Comparison of ENCODE assay signal across 11 cellular contexts in the genomic region with DNA sequence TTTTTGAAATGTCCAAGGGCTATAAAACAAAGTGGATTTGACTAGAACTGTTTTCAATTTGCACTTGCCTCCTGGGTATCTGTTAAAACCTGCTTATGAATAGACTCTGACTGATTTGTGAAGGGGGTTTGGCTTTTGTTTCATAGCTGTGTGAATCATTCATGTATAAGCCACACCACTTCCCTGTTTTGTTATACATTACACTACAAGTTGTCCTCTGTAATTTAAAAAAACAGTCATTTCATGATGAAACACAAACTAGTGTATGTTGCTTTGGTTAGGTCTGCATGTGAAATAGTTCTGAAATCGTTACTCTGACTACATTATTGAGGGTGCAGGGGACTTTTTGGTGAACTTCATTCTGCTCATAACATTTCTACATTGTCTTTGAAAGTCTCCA.
DNase-seq lines count a peak whose midpoint lies in the region; ATAC-seq, FAIRE-seq and TF ChIP-seq lines count a peak whose summit lies in the region.
"Had no signal": no experiment of that assay in that cellular context is flagged by ENCODE, and none has a peak within 500 bp of the region (broad histone marks: within the 10 kb centered on the region; RNA-seq: fewer than 3 reads in every experiment).

No MANE protein-coding gene starts in this region.

- no peak for TF ChIP-seq POLR2A in HepG2 (IDR thresholded peaks at IDR 0.05; ENCODE audit: insufficient read depth in 1 of 2, low read depth in 2 of 2, low read length in 2 of 2)

- POLR2A ChIA-PET in activated CD4-positive, alpha-beta T cell treated with anti-CD3 and anti-CD28 coated beads, Interleukin-2, amount 10 ng/mL, durations not matched to agents 7 days and 5 days (lab: Charles Lee), result no interaction called here
- POLR2A ChIA-PET in HepG2 (lab: Yijun Ruan, JAX), result no interaction called here
- POLR2A ChIA-PET in CD8-positive, alpha-beta T cell (lab: Charles Lee), result no interaction called here

- H3K4me2 ChIP-seq in HepG2 (ENCODE audit: low read depth, low read length), result no peak overlapping the region

- H3K4me1 Mint-ChIP-seq in activated CD4-positive, alpha-beta T cell treated with anti-CD3 and anti-CD28 coated beads, Interleukin-2, amount 10 ng/mL, durations not matched to agents 7 days and 5 days, result no peaks in the 10 kb centered on the region
- H3K4me1 Mint-ChIP-seq in CD8-positive, alpha-beta T cell (ENCODE audit: low read depth), result no peaks in the 10 kb centered on the region

- H4K20me1 ChIP-seq in HepG2 (ENCODE audit: insufficient read depth, low read length), result no peaks in the 10 kb centered on the region

- intact Hi-C loops in left ventricle myocardium inferior (cut with micrococcal nuclease), result no loop called here
- intact Hi-C loops in HepG2 (cut with micrococcal nuclease; ENCODE audit: unreplicated experiment), result no loop called here
- intact Hi-C loops in CD8-positive, alpha-beta T cell (cut with DNase I, micrococcal nuclease), result no loop called here

- H3K36me3 ChIP-seq in left ventricle myocardium inferior, result no peaks in the 10 kb centered on the region
- no peaks in the 10 kb centered on the region for H3K36me3 ChIP-seq in HepG2 (replicated peaks in 1 of 2; ENCODE audit: control insufficient read depth in 1 of 2, insufficient read depth in 2 of 2, low read length in 2 of 2)
- no peaks in the 10 kb centered on the region for H3K36me3 ChIP-seq in CD8-positive, alpha-beta T cell (ENCODE audit: insufficient read depth, low read length)
- H3K36me3 ChIP-seq: uterus had no signal

- no peaks in the 10 kb centered on the region for H3K9me3 Mint-ChIP-seq in activated CD4-positive, alpha-beta T cell treated with anti-CD3 and anti-CD28 coated beads, Interleukin-2, amount 10 ng/mL, durations not matched to agents 7 days and 5 days
- H3K9me3 Mint-ChIP-seq in CD8-positive, alpha-beta T cell, result peaks cover 4% of the 10 kb centered on the region

- FAIRE-seq in HepG2 (lab: Jason Lieb, UNC), result no peak

- H3K4me1 ChIP-seq in left ventricle myocardium inferior, result no peaks in the 10 kb centered on the region
- H3K4me1 ChIP-seq in HepG2 (ENCODE audit: insufficient read depth, low read length), result no peaks in the 10 kb centered on the region
- no peaks in the 10 kb centered on the region for H3K4me1 ChIP-seq in CD8-positive, alpha-beta T cell (ENCODE audit: insufficient read depth, low read length)
- H3K4me1 ChIP-seq: uterus had no signal

- H3K27ac Mint-ChIP-seq in activated CD4-positive, alpha-beta T cell treated with anti-CD3 and anti-CD28 coated beads, Interleukin-2, amount 10 ng/mL, durations not matched to agents 7 days and 5 days, result no peak overlapping the region
- H3K27ac Mint-ChIP-seq in CD8-positive, alpha-beta T cell, result no peak overlapping the region

- no peak for TF ChIP-seq RAD21 in HepG2 (CRISPR knock-in tag; IDR thresholded peaks at IDR 0.05)

- WGBS in HepG2 (ENCODE audit: low lambda C conversion rate), result 0% methylated on average over 1 of the region's 1 CpG

- H3K9me3 ChIP-seq in left ventricle myocardium inferior (replicated peaks) (no peaks in the 10 kb centered on the region), HepG2 (ENCODE audit: low read length) (no peaks in the 10 kb centered on the region)
- H3K9me3 ChIP-seq in CD8-positive, alpha-beta T cell (ENCODE audit: low read length), result no peaks in the 10 kb centered on the region
- H3K9me3 ChIP-seq: uterus had no signal

- H2AFZ ChIP-seq in HepG2 (ENCODE audit: low read length), result no peak overlapping the region

- H3K27ac ChIP-seq in epithelial cell of prostate (peak overlapping the region; percentile 88), left ventricle myocardium inferior (replicated peaks) (no peak overlapping the region), HepG2 (ENCODE audit: extremely low read length, insufficient read depth, low read length) (no peak overlapping the region)
- no peak overlapping the region for H3K27ac ChIP-seq in CD8-positive, alpha-beta T cell (ENCODE audit: low read depth, low read length)
- H3K27ac ChIP-seq: uterus had no signal

- peak; percentile 82 for DNase-seq in epithelial cell of prostate (ENCODE audit: low read depth, low spot score)
- DNase-seq in activated CD4-positive, alpha-beta T cell treated with anti-CD3 and anti-CD28 coated beads, Interleukin-2, amount 10 ng/mL, durations not matched to agents 7 days and 5 days, result no peak
- DNase-seq in left ventricle myocardium inferior, result no peak
- no peak for DNase-seq in HepG2 (ENCODE audit: low spot score)
- DNase-seq in CD8-positive, alpha-beta T cell, result no peak
- DNase-seq: activated gamma-delta T cell, NCI-H524, uterus had no signal

- CTCF ChIA-PET in activated CD4-positive, alpha-beta T cell treated with anti-CD3 and anti-CD28 coated beads, Interleukin-2, amount 10 ng/mL, durations not matched to agents 7 days and 5 days (lab: Charles Lee), result no interaction called here
- CTCF ChIA-PET in HepG2 (lab: Yijun Ruan, JAX; ENCODE audit: low intra/inter-chr PET ratio, low total read pairs), result no interaction called here
- CTCF ChIA-PET in CD8-positive, alpha-beta T cell (lab: Charles Lee), result no interaction called here

- BruUV-seq in HepG2 (replicated peaks; lab: Mats Ljungman, UMichigan), result no TSS peak

- H3K79me2 ChIP-seq in HepG2 (ENCODE audit: insufficient read depth, low read length), result no peaks in the 10 kb centered on the region

- H3K4me3 ChIP-seq in left ventricle myocardium inferior (no peak overlapping the region), HepG2 (replicated peaks in 1 of 3; ENCODE audit: insufficient read depth in 1 of 3, low read depth in 2 of 3, low read length in 3 of 3) (no peak overlapping the region)
- H3K4me3 ChIP-seq in CD8-positive, alpha-beta T cell (ENCODE audit: low read depth, low read length), result no peak overlapping the region
- H3K4me3 ChIP-seq: uterus had no signal

- in situ Hi-C loops in HepG2 (cut with HindIII; ENCODE audit: extremely low pct_ligation_motif_present, low pct_unique_long_range_greater_than_20kb), result no loop called here

- H3K9ac ChIP-seq in HepG2 (ENCODE audit: insufficient read depth, low read depth, low read length), result no peak overlapping the region

- TF ChIP-seq CTCF in left ventricle myocardium inferior (IDR thresholded peaks at IDR 0.05; ENCODE audit: borderline replicate concordance) (no peak), HepG2 (CRISPR knock-in tag; IDR thresholded peaks at IDR 0.05) (no peak)
- no peak for TF ChIP-seq CTCF in CD8-positive, alpha-beta T cell (IDR thresholded peaks at IDR 0.05)

- no peak overlapping the region for H3K4me3 Mint-ChIP-seq in activated CD4-positive, alpha-beta T cell treated with anti-CD3 and anti-CD28 coated beads, Interleukin-2, amount 10 ng/mL, durations not matched to agents 7 days and 5 days
- no peak overlapping the region for H3K4me3 Mint-ChIP-seq in CD8-positive, alpha-beta T cell

- H3K27me3 ChIP-seq in left ventricle myocardium inferior (ENCODE audit: low read depth), result no peaks in the 10 kb centered on the region
- no peaks in the 10 kb centered on the region for H3K27me3 ChIP-seq in HepG2 (ENCODE audit: control insufficient read depth in 1 of 2, insufficient read depth in 2 of 2, low read length in 2 of 2)
- H3K27me3 ChIP-seq in CD8-positive, alpha-beta T cell (ENCODE audit: insufficient read depth, low read length), result no peaks in the 10 kb centered on the region
- H3K27me3 ChIP-seq: uterus had no signal

- peak; percentile 76 for ATAC-seq in GM18519 (IDR thresholded peaks at IDR 0.05; ENCODE audit: low FRiP score, unreplicated experiment)
- ATAC-seq in GM21723 (IDR thresholded peaks at IDR 0.05; ENCODE audit: unreplicated experiment), result peak; percentile 87
- ATAC-seq in HG03558 (IDR thresholded peaks at IDR 0.05; ENCODE audit: extremely low read depth, unreplicated experiment), result peak; percentile 93
- no peak for ATAC-seq in HepG2
- ATAC-seq in CD8-positive, alpha-beta T cell, result no peak

- TF ChIP-seq EP300 in HepG2 (IDR thresholded peaks at IDR 0.05; ENCODE audit: low read depth in 2 of 2, low read length in 2 of 2) (no peak), HepG2 (CRISPR knock-in tag; IDR thresholded peaks at IDR 0.05; ENCODE audit: borderline replicate concordance) (no peak)

- no peaks in the 10 kb centered on the region for H3K27me3 Mint-ChIP-seq in activated CD4-positive, alpha-beta T cell treated with anti-CD3 and anti-CD28 coated beads, Interleukin-2, amount 10 ng/mL, durations not matched to agents 7 days and 5 days
- no peaks in the 10 kb centered on the region for H3K27me3 Mint-ChIP-seq in CD8-positive, alpha-beta T cell (ENCODE audit: low read depth)

- no peaks in the 10 kb centered on the region for H3K36me3 Mint-ChIP-seq in activated CD4-positive, alpha-beta T cell treated with anti-CD3 and anti-CD28 coated beads, Interleukin-2, amount 10 ng/mL, durations not matched to agents 7 days and 5 days (ENCODE audit: low read depth)
- H3K36me3 Mint-ChIP-seq in CD8-positive, alpha-beta T cell, result no peaks in the 10 kb centered on the region

TF ChIP-seq in HepG2, 621 proteins besides CTCF, POLR2A, EP300 and RAD21 (continues in another document):
- no peak for TF ChIP-seq SP1 (IDR thresholded peaks at IDR 0.05)
- no peak for TF ChIP-seq SP1 (CRISPR knock-in tag; IDR thresholded peaks at IDR 0.05)

Comparison
In these comparisons a context has a peak if more than half of its experiments do, and no peak if none do; other contexts are left out.
1. ATAC-seq: peak in GM18519 (single experiment), GM21723 (single experiment) and HG03558 (single experiment); none in HepG2 (single experiment) and CD8-positive, alpha-beta T cell (single experiment).